In the genomic region with DNA sequence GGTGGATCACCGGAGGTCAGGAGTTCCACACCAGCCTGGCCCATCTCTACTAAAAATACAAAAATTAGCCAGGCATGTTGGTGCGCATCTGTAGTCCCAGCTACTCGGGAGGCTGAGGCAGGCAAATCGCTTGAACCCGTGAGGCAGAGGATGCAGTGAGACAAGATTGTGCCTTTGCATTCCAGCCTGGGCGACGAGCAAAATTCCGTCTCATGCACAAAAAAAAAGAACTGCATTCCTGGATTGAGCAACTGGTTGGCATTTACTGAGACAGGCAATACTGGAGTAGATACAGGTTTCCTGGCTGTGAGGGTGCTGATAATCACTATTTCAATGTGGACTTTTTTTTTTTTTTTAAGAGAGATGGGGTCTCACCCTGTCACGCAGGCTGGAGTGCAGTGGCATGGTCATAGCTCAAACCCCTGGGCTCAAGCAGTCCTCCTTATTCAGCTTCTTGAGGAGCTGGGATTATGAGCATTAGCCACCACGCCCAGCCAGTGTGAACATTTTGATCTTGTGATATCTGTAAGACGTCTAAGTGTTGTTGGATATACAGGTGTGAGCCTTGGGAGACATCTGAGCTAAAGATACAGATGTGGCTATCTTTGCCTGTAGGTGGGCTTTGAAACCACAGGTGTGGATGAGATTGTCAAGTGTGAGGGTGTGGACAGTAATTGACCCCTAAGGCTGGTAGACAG, we compare ENCODE assay signal across 23 cellular contexts. TPM values are rescaled to one million over a fixed set of nuclear protein-coding genes. Genes with fewer than 3 reads are reported as not detected.
A peak's percentile ranks its signal among the peaks of the same experiment; 100 is the strongest.
DNase-seq lines count a peak whose midpoint lies in the region; FAIRE-seq lines count a peak whose summit lies in the region.
"Had no signal": no experiment of that assay in that cellular context is flagged by ENCODE, and none has a peak within 500 bp of the region (broad histone marks: within the 10 kb centered on the region; RNA-seq: fewer than 3 reads in every experiment).

No MANE protein-coding gene starts in this region.

- peak overlapping the region; percentile 69 for H3K27ac Mint-ChIP-seq in activated naive CD4-positive, alpha-beta T cell treated with anti-CD3 and anti-CD28 coated beads, Interleukin-2, amount 50 U/mL, for 24 hours

- DNase-seq in activated naive CD4-positive, alpha-beta T cell treated with Interleukin-2 at 50 U/mL for 16 hours: no peak
- peak; percentile 71 for DNase-seq in islet precursor cell
- peak; percentile 75 for DNase-seq in small intestine
- no peak for DNase-seq in NCI-H524 (lab: John Stamatoyannopoulos, UW)
- no peak for DNase-seq in dedifferentiated amniotic fluid mesenchymal stem cell (ENCODE audit: extremely low spot score)
- DNase-seq in cerebellum (ENCODE audit: low spot score): no peak
- no peak for DNase-seq in AG08396 (ENCODE audit: low spot score)
- DNase-seq: 8988T; BE2C; C1 segment of cervical spinal cord; CD4-positive, CD25-positive, alpha-beta regulatory T cell; CD8-positive, alpha-beta memory T cell; COR-L47; DMS 273 treated with DMSO at 0.1 percent for 48 hours; DMS53; DND-41; EL; H9 had no signal

- peaks cover 10% of the 10 kb centered on the region for H3K36me3 Mint-ChIP-seq in activated naive CD4-positive, alpha-beta T cell treated with anti-CD3 and anti-CD28 coated beads, Interleukin-2, amount 50 U/mL, for 24 hours

- no peak overlapping the region for H3K4me3 ChIP-seq in small intestine (ENCODE audit: low read depth in 1 of 2, low read length in 2 of 2)
- H3K4me3 ChIP-seq: GM12878 had no signal

- H3K27me3 Mint-ChIP-seq in activated naive CD4-positive, alpha-beta T cell treated with anti-CD3 and anti-CD28 coated beads, Interleukin-2, amount 50 U/mL, for 24 hours: no peaks in the 10 kb centered on the region
- H3K27me3 Mint-ChIP-seq: CD8-positive, alpha-beta memory T cell had no signal

- peaks cover 8% of the 10 kb centered on the region for H3K4me1 Mint-ChIP-seq in activated naive CD4-positive, alpha-beta T cell treated with anti-CD3 and anti-CD28 coated beads, Interleukin-2, amount 50 U/mL, for 24 hours

- H3K9me3 Mint-ChIP-seq in activated naive CD4-positive, alpha-beta T cell treated with anti-CD3 and anti-CD28 coated beads, Interleukin-2, amount 50 U/mL, for 24 hours: no peaks in the 10 kb centered on the region
- H3K9me3 Mint-ChIP-seq: CD8-positive, alpha-beta memory T cell; H9 had no signal

- no peaks in the 10 kb centered on the region for H3K9me3 ChIP-seq in small intestine (ENCODE audit: control insufficient read depth, low read depth)
- H3K9me3 ChIP-seq: BE2C had no signal

- FAIRE-seq in small intestine (lab: Jason Lieb, UNC): no peak
- FAIRE-seq: GM12878, GM19239, H1, HTR-8/SVneo had no signal

- H3K36me3 ChIP-seq in small intestine (ENCODE audit: control insufficient read depth in 2 of 2, insufficient read depth in 2 of 2, low read length in 2 of 2): peaks cover 0 to under 1% of the 10 kb centered on the region in 2 donors
- H3K36me3 ChIP-seq: BE2C had no signal

- H3K4me1 ChIP-seq in small intestine (ENCODE audit: control insufficient read depth in 2 of 2, insufficient read depth in 1 of 2, low read depth in 1 of 2, low read length in 1 of 2): no peaks in the 10 kb centered on the region
- H3K4me1 ChIP-seq: BE2C had no signal

- no peaks in the 10 kb centered on the region for H3K27me3 ChIP-seq in small intestine (ENCODE audit: control insufficient read depth in 2 of 2, insufficient read depth in 2 of 2, low read length in 2 of 2)
- H3K27me3 ChIP-seq: BE2C had no signal

- WGBS in small intestine, 3 donors: 73 to 91% (median 90%) methylated on average over 11 of the region's 11 CpGs

- H3K27ac ChIP-seq in small intestine (ENCODE audit: low read depth in 1 of 2, low read length in 1 of 2): no peak overlapping the region

- no peak overlapping the region for H3K4me3 Mint-ChIP-seq in activated naive CD4-positive, alpha-beta T cell treated with anti-CD3 and anti-CD28 coated beads, Interleukin-2, amount 50 U/mL, for 24 hours
- H3K4me3 Mint-ChIP-seq: CD8-positive, alpha-beta memory T cell; H9 had no signal

RNA-seq across cellular contexts. Expression of gene CYB5D2, which starts 5.8 kb away (rescaled TPM):
- polyA plus RNA-seq in small intestine: 10 to 100 TPM; 18.1 to 34.0 (median 33.0) TPM
- 20.0 TPM for total RNA-seq in cerebellum

RNA-seq across cellular contexts. Expression of gene ZZEF1, which starts 5.9 kb away (rescaled TPM):
- 10 to 100 TPM; 22.4 to 37.3 (median 31.0) TPM for polyA plus RNA-seq in small intestine
- total RNA-seq in cerebellum: 60.2 TPM

Comparison
In these comparisons a context has a peak if more than half of its experiments do, and no peak if none do; other contexts are left out.
1. DNase-seq: peak in islet precursor cell (single experiment) and small intestine (single experiment); none in activated naive CD4-positive, alpha-beta T cell treated with Interleukin-2 at 50 U/mL for 16 hours (single experiment), NCI-H524 (0 of 2), dedifferentiated amniotic fluid mesenchymal stem cell (single experiment), cerebellum (single experiment) and AG08396 (single experiment).